Comparison of ENCODE assay signal across 8 cellular contexts in genomic region chr4:174283507-174284180, GRCh38. TPM values are rescaled to one million over a fixed set of nuclear protein-coding genes. Genes with fewer than 3 reads are reported as not detected.
DNase-seq lines count a peak whose midpoint lies in the region; ATAC-seq and TF ChIP-seq lines count a peak whose summit lies in the region.

Gene CEP44, plus strand, starts transcription at chr4:174283911. Its CDS starts 15,211 bp downstream, at chr4:174299122.
Gene FBXO8, minus strand, starts transcription at chr4:174283667. Its CDS starts 20,575 bp downstream, at chr4:174263092.

- no peak for TF ChIP-seq CTCF in GM12865 (IDR thresholded peaks at IDR 0.05; ENCODE audit: insufficient read depth, low read depth, low read length, missing control alignments)
- TF ChIP-seq CTCF in prostate gland (IDR thresholded peaks at IDR 0.05): no peak

- DNase-seq in GM12865 (ENCODE audit: low read depth): peak; percentile 74
- peak; percentile 55 for DNase-seq in NCI-H1105 (lab: John Stamatoyannopoulos, UW)
- DNase-seq in amniotic epithelial cell (ENCODE audit: low read depth): peak; percentile 80
- DNase-seq in left ventricle myocardium superior: peak; percentile 72
- DNase-seq in prostate gland (ENCODE audit: low spot score): peak; percentile 62
- peak; percentile 61 for DNase-seq in ureter (ENCODE audit: low spot score)

- peak; percentile 18 for TF ChIP-seq POLR2A in prostate gland (IDR thresholded peaks at IDR 0.05)

- ATAC-seq in HG02642 (IDR thresholded peaks at IDR 0.05; ENCODE audit: poor library complexity, unreplicated experiment): peak; percentile 70
- ATAC-seq in left ventricle myocardium superior: peak; percentile 89

- H3K4me1 ChIP-seq in prostate gland (replicated peaks): no peaks in the 10 kb centered on the region

- H3K36me3 ChIP-seq in prostate gland: no peaks in the 10 kb centered on the region

- peak within 1 kb of the TSS; percentile 84 for H3K4me3 ChIP-seq in GM12865 (ENCODE audit: low read depth, low read length)
- H3K4me3 ChIP-seq in prostate gland: peak within 1 kb of the TSS; percentile 70 to 85

- WGBS in prostate gland: 0% methylated on average over 33 of the region's 39 CpGs

- no peaks in the 10 kb centered on the region for H3K9me3 ChIP-seq in prostate gland

- peak within 1 kb of the TSS; percentile 98 to 100 for H3K27ac ChIP-seq in prostate gland

- H3K27me3 ChIP-seq in prostate gland (replicated peaks; ENCODE audit: insufficient read depth): no peaks in the 10 kb centered on the region

- intact Hi-C loops in T-helper 1 cell treated with Interleukin-12 subunit alpha and Interleukin-12 subunit beta and Interleukin-4 antibody, amounts not matched to agents 30 ng/mL and 1 ng/mL, for 36 hours (cut with micrococcal nuclease): loop anchor here (1.0 to 10.0 kb wide), 12 partner anchors 36 to 1912 kb away; partner anchors contain the start of genes HMGB2, HPGD, SAP30 and SPATA4
- intact Hi-C loops in left ventricle myocardium superior (cut with micrococcal nuclease): no loop called here
- intact Hi-C loops in prostate gland (cut with DNase I): no loop called here

RNA-seq across cellular contexts. Expression of gene CEP44, which starts in this region (rescaled TPM):
- total RNA-seq in T-helper 1 cell treated with Interleukin-12 subunit alpha and Interleukin-12 subunit beta and Interleukin-4 antibody, amounts not matched to agents 30 ng/mL and 1 ng/mL, for 36 hours: 15.2 and 15.6 TPM in 2 replicates
- 12.3 TPM for total RNA-seq in left ventricle myocardium superior
- total RNA-seq in prostate gland: 10 to 100 TPM; 13.7 to 14.3 TPM
- total RNA-seq in ureter: 18.3 TPM

RNA-seq across cellular contexts. Expression of gene FBXO8, which starts in this region (rescaled TPM):
- total RNA-seq in T-helper 1 cell treated with Interleukin-12 subunit alpha and Interleukin-12 subunit beta and Interleukin-4 antibody, amounts not matched to agents 30 ng/mL and 1 ng/mL, for 36 hours: 20.0 and 21.1 TPM in 2 replicates
- total RNA-seq in left ventricle myocardium superior: 27.0 TPM
- total RNA-seq in prostate gland: 10 to 100 TPM; 35.0 to 38.1 TPM
- total RNA-seq in ureter: 28.3 TPM

Comparison
In these comparisons a context has a peak if more than half of its experiments do, and no peak if none do; other contexts are left out.
1. Peak in every context shown above with its lines: DNase-seq, ATAC-seq, H3K4me3 ChIP-seq and H3K27ac ChIP-seq.